Comparison of ENCODE assay signal across 13 cellular contexts in genomic region chr10:30986027-30986672, GRCh38. TPM values are rescaled to one million over a fixed set of nuclear protein-coding genes. Genes with fewer than 3 reads are reported as not detected.
DNase-seq lines count a peak whose midpoint lies in the region; ATAC-seq, FAIRE-seq and TF ChIP-seq lines count a peak whose summit lies in the region.
"Had no signal": no experiment of that assay in that cellular context is flagged by ENCODE, and none has a peak within 500 bp of the region (broad histone marks: within the 10 kb centered on the region; RNA-seq: fewer than 3 reads in every experiment).

No MANE protein-coding gene starts in this region.

- no peak overlapping the region for H3K4me3 ChIP-seq in AG04450 (ENCODE audit: low read depth, low read length)
- H3K4me3 ChIP-seq: body of pancreas had no signal

- intact Hi-C loops in activated CD4-positive, alpha-beta memory T cell treated with anti-CD3 and anti-CD28 coated beads for 36 hours (cut with micrococcal nuclease), result loop anchor here (1.0 to 5.0 kb wide), 6 partner anchors 12 to 361 kb away; no protein-coding TSS in a partner anchor

- DNase-seq in AG04450 (ENCODE audit: low read depth, low spot score) (peak; percentile 16), H54 (ENCODE audit: insufficient read length, low spot score) (no peak), foreskin keratinocyte (peak; percentile 67 to 82), AG08396 (ENCODE audit: low spot score) (no peak), NCI-H526 (lab: John Stamatoyannopoulos, UW) (no peak), NCI-H2107 treated with DMSO at 0.1 percent for 48 hours (lab: John Stamatoyannopoulos, UW; ENCODE audit: unreplicated experiment) (no peak)
- no peak for DNase-seq in activated CD4-positive, alpha-beta memory T cell treated with anti-CD3 and anti-CD28 coated beads for 36 hours
- DNase-seq: activated CD8-positive, alpha-beta memory T cell treated with anti-CD3 and anti-CD28 coated beads for 24 hours; body of pancreas; CD4-positive, alpha-beta T cell; naive thymus-derived CD8-positive, alpha-beta T cell; T-cell had no signal

- peaks cover 5% of the 10 kb centered on the region for H3K9me3 Mint-ChIP-seq in activated CD4-positive, alpha-beta memory T cell treated with anti-CD3 and anti-CD28 coated beads for 36 hours

- CTCF ChIA-PET in AG04450 (lab: Charles Lee), result no interaction called here
- CTCF ChIA-PET in activated CD4-positive, alpha-beta memory T cell treated with anti-CD3 and anti-CD28 coated beads for 36 hours (lab: Charles Lee), result interaction anchor here (1.0 to 1.2 kb wide), 4 partner anchors 11 to 505 kb away, joined by 3 to 4 read pairs (median 4); partner anchors contain the start of gene ZNF438

- peak; percentile 97 for FAIRE-seq in H54 (lab: Jason Lieb, UNC)

- no peak overlapping the region for H3K27ac ChIP-seq in AG04450 (ENCODE audit: low read depth, low read length)
- H3K27ac ChIP-seq in foreskin keratinocyte, result peak overlapping the region; percentile 75
- H3K27ac ChIP-seq: body of pancreas had no signal

- no peaks in the 10 kb centered on the region; the same call in 1 of the 2 replicates for H3K9me3 ChIP-seq in AG04450 (ENCODE audit: control insufficient read depth, insufficient read depth, low read length)
- H3K9me3 ChIP-seq: body of pancreas had no signal

- POLR2A ChIA-PET in AG04450 (lab: Yijun Ruan, JAX), result interaction anchor here (0.8 to 1.5 kb wide), 3 partner anchors 13 to 250 kb away, joined by 3 to 4 read pairs (median 4); partner anchors contain the start of gene ZNF438
- POLR2A ChIA-PET in activated CD4-positive, alpha-beta memory T cell treated with anti-CD3 and anti-CD28 coated beads for 36 hours (lab: Charles Lee), result interaction anchor here (2.1 kb wide), 1 partner anchor 11 kb away, joined by 10 read pairs; no protein-coding TSS in a partner anchor

- H3K27me3 ChIP-seq in AG04450 (ENCODE audit: control insufficient read depth, insufficient read depth, low read length) (no peaks in the 10 kb centered on the region), foreskin keratinocyte (no peaks in the 10 kb centered on the region)
- H3K27me3 ChIP-seq: body of pancreas had no signal

- TF ChIP-seq CTCF in AG04450 (IDR thresholded peaks at IDR 0.05; ENCODE audit: low read depth, low read length), result no peak
- TF ChIP-seq CTCF in foreskin keratinocyte (conservative IDR thresholded peaks at IDR 0.05), result no peak

- H3K4me3 Mint-ChIP-seq in activated CD4-positive, alpha-beta memory T cell treated with anti-CD3 and anti-CD28 coated beads for 36 hours, result no peak overlapping the region
- H3K4me3 Mint-ChIP-seq: CD4-positive, alpha-beta T cell; naive thymus-derived CD8-positive, alpha-beta T cell; T-cell had no signal

- peaks cover 6% of the 10 kb centered on the region for H3K36me3 Mint-ChIP-seq in activated CD4-positive, alpha-beta memory T cell treated with anti-CD3 and anti-CD28 coated beads for 36 hours

- H3K27me3 Mint-ChIP-seq in activated CD4-positive, alpha-beta memory T cell treated with anti-CD3 and anti-CD28 coated beads for 36 hours, result no peaks in the 10 kb centered on the region
- H3K27me3 Mint-ChIP-seq: CD4-positive, alpha-beta T cell; naive thymus-derived CD8-positive, alpha-beta T cell; T-cell had no signal

- peaks cover 29% of the 10 kb centered on the region for H3K4me1 ChIP-seq in foreskin keratinocyte

- H3K4me1 Mint-ChIP-seq in activated CD4-positive, alpha-beta memory T cell treated with anti-CD3 and anti-CD28 coated beads for 36 hours (ENCODE audit: low read depth), result peaks cover 15% of the 10 kb centered on the region

- no peak for TF ChIP-seq POLR2A in H54 (IDR thresholded peaks at IDR 0.05; ENCODE audit: low read depth, low read length)

- H3K27ac Mint-ChIP-seq in activated CD4-positive, alpha-beta memory T cell treated with anti-CD3 and anti-CD28 coated beads for 36 hours, result peak overlapping the region; percentile 76
- H3K27ac Mint-ChIP-seq: CD4-positive, alpha-beta T cell; naive thymus-derived CD8-positive, alpha-beta T cell; T-cell had no signal

- ATAC-seq in foreskin keratinocyte (peak; percentile 91), HG03460 (IDR thresholded peaks at IDR 0.05; ENCODE audit: unreplicated experiment) (no peak)
- ATAC-seq: body of pancreas; naive thymus-derived CD8-positive, alpha-beta T cell; T-cell had no signal

RNA-seq across cellular contexts. Expression of gene ZNF438, which starts 45.5 kb away (rescaled TPM):
- polyA plus RNA-seq in AG04450 (2011; rRNA removed) (4.4 and 5.0 TPM in 2 replicates), foreskin keratinocyte (2.0 TPM in 2 replicates)
- polyA minus RNA-seq in AG04450 (2011; rRNA and poly(A)+ RNA removed), result 5.2 and 7.6 TPM in 2 replicates
- total RNA-seq in activated CD4-positive, alpha-beta memory T cell treated with anti-CD3 and anti-CD28 coated beads for 36 hours, result 1 to 10 TPM; 3.7 TPM
- 2.7 and 2.8 TPM in 2 replicates for total RNA-seq in foreskin keratinocyte

Comparison
In these comparisons a context has a peak if more than half of its experiments do, and no peak if none do; other contexts are left out.
1. DNase-seq: peak in AG04450 (single experiment) and foreskin keratinocyte (2 of 2); none in H54 (single experiment), activated CD4-positive, alpha-beta memory T cell treated with anti-CD3 and anti-CD28 coated beads for 36 hours (single experiment), AG08396 (single experiment), NCI-H526 (0 of 2) and NCI-H2107 treated with DMSO at 0.1 percent for 48 hours (single experiment).